ENCODE assay signal across 15 cellular contexts in genomic region chr16:68985268-68985667, GRCh38.
"Had no signal": no experiment of that assay in that cellular context is flagged by ENCODE, and none has a peak within 500 bp of the region (broad histone marks: within the 10 kb centered on the region; RNA-seq: fewer than 3 reads in every experiment).

No MANE protein-coding gene starts in this region.

- ATAC-seq: activated CD8-positive, alpha-beta memory T cell treated with anti-CD3 and anti-CD28 coated beads, Interleukin-2, amount 10 ng/mL, durations not matched to agents 7 days and 5 days; left lobe of liver; stimulated activated naive CD8-positive, alpha-beta T cell treated with anti-CD3 and anti-CD28 coated beads, Interleukin-15, amount 100 ng/mL, for 72 hours; WTC11 had no signal

- H3K36me3 ChIP-seq: vagina had no signal

- H3K4me1 ChIP-seq: suprapubic skin, vagina had no signal

- H2AFZ ChIP-seq: hepatocyte had no signal

- H3K9me3 ChIP-seq: suprapubic skin, vagina had no signal

- H3K4me2 ChIP-seq: hepatocyte had no signal

- DNase-seq: activated CD4-positive, alpha-beta memory T cell treated with anti-CD3 and anti-CD28 coated beads, Interleukin-2, amount 10 ng/mL, durations not matched to agents 7 days and 5 days; activated CD4-positive, alpha-beta T cell treated with anti-CD3 and anti-CD28 coated beads for 4 hours; activated CD8-positive, alpha-beta memory T cell treated with anti-CD3 and anti-CD28 coated beads, Interleukin-2, amount 10 ng/mL, durations not matched to agents 7 days and 5 days; occipital lobe; retina; stimulated activated CD4-positive, alpha-beta T cell treated with anti-CD3 and anti-CD28 coated beads, Interleukin-2, amount 100 ng/mL, for 48 hours; stimulated activated naive CD8-positive, alpha-beta T cell treated with anti-CD3 and anti-CD28 coated beads, Interleukin-15, amount 100 ng/mL, for 72 hours; trophoblast cell had no signal

- H3K79me2 ChIP-seq: hepatocyte had no signal

- H3K4me3 ChIP-seq: coronary artery, hepatocyte, lung, suprapubic skin, vagina had no signal

- H3K27ac ChIP-seq: coronary artery, hepatocyte, suprapubic skin had no signal

- H3K27me3 ChIP-seq: hepatocyte, suprapubic skin, vagina had no signal
